Comparison of ENCODE assay signal across 8 cellular contexts in genomic region chr7:28409716-28410627, GRCh38. TPM values are rescaled to one million over a fixed set of nuclear protein-coding genes. Genes with fewer than 3 reads are reported as not detected.
DNase-seq lines count a peak whose midpoint lies in the region; ATAC-seq and TF ChIP-seq lines count a peak whose summit lies in the region.

No MANE protein-coding gene starts in this region.

- H2BK20ac ChIP-seq in H9 (ENCODE audit: low read depth, low read length, poor library complexity, severe bottlenecking): no peak overlapping the region

- H3K27me3 Mint-ChIP-seq in H9 (ENCODE audit: low read depth) (peaks cover 85% of the 10 kb centered on the region), WTC11 (ENCODE audit: low read depth) (peaks cover 85% of the 10 kb centered on the region)

- H3K9me3 ChIP-seq in H9 (ENCODE audit: control insufficient read depth, low read depth, low read length) (no peaks in the 10 kb centered on the region), neural cell (ENCODE audit: low read length) (no peaks in the 10 kb centered on the region)

- CTCF ChIA-PET in BJ (lab: Yijun Ruan, JAX) (interaction anchor here (0.6 to 1.6 kb wide), 3 partner anchors 20 to 427 kb away, joined by 3 to 4 read pairs (median 3); no protein-coding TSS in a partner anchor), WTC11 (lab: Charles Lee) (interaction anchor here (0.6 to 1.7 kb wide), 10 partner anchors 24 to 548 kb away, joined by 3 to 5 read pairs (median 3); no protein-coding TSS in a partner anchor)

- H3K4me3 Mint-ChIP-seq in H9 (peak overlapping the region; percentile 84 to 92), WTC11 (peak overlapping the region; percentile 95)

- H3K36me3 Mint-ChIP-seq in H9 (ENCODE audit: insufficient read depth in 1 of 3, low read depth in 3 of 3): no peaks in the 10 kb centered on the region
- H3K36me3 Mint-ChIP-seq in WTC11: no peaks in the 10 kb centered on the region

- H2BK15ac ChIP-seq in H9 (ENCODE audit: low read depth, low read length): no peak overlapping the region

- DNase-seq in BJ (ENCODE audit: low read depth): no peak
- DNase-seq in H9: peak; percentile 60
- peak; percentile 64 for DNase-seq in WTC11 (ENCODE audit: low spot score)
- DNase-seq in fibroblast of pulmonary artery (ENCODE audit: low read depth): peak; percentile 49
- DNase-seq in KG1 (lab: John Stamatoyannopoulos, UW): no peak
- no peak for DNase-seq in HPDE6-E6E7 (ENCODE audit: extremely low spot score)

- H3K9me3 Mint-ChIP-seq in H9: no peaks in the 10 kb centered on the region; a peak in 1 of 5 replicates
- no peaks in the 10 kb centered on the region for H3K9me3 Mint-ChIP-seq in WTC11

- H4K91ac ChIP-seq in H9 (ENCODE audit: insufficient read length, low read depth, low read length): no peak overlapping the region

- H3K23ac ChIP-seq in H9 (ENCODE audit: insufficient read length, low read depth, low read length): no peak overlapping the region

- no peak overlapping the region for H2AK5ac ChIP-seq in H9 (ENCODE audit: insufficient read length, low read length)

- H3K4ac ChIP-seq in H9 (ENCODE audit: low read depth, low read length): no peak overlapping the region

- H3K9me2 ChIP-seq in neural cell (ENCODE audit: insufficient read depth, low read length): no peaks in the 10 kb centered on the region

- WGBS in H9 (ENCODE audit: extremely low coverage, insufficient read length, low lambda C conversion rate): no CpG with 5 or more reads among the region's 92 CpGs

- no peak for TF ChIP-seq EP300 in neural cell (conservative IDR thresholded peaks at IDR 0.05; ENCODE audit: poor library complexity, severe bottlenecking)

- H3K4me1 Mint-ChIP-seq in H9 (peaks cover 24 to 32% of the 10 kb centered on the region in 2 experiments), WTC11 (peaks cover 21% of the 10 kb centered on the region)

- no peak overlapping the region for H3K56ac ChIP-seq in H9 (ENCODE audit: insufficient read length, low read depth, low read length)

- TF ChIP-seq CTCF in BJ (IDR thresholded peaks at IDR 0.05; ENCODE audit: insufficient read depth, low read depth, low read length) (no peak), H9 (conservative IDR thresholded peaks at IDR 0.05) (no peak), WTC11 (IDR thresholded peaks at IDR 0.05) (no peak), fibroblast of pulmonary artery (IDR thresholded peaks at IDR 0.05; ENCODE audit: low read length, missing control alignments) (no peak), neural cell (IDR thresholded peaks at IDR 0.05; ENCODE audit: poor library complexity, severe bottlenecking) (peak; percentile 13)

- H2BK5ac ChIP-seq in H9 (ENCODE audit: insufficient read length, low read length): no peak overlapping the region

- H2BK12ac ChIP-seq in H9 (ENCODE audit: insufficient read length, low read depth, low read length): no peak overlapping the region

- H3K4me1 ChIP-seq in H9 (ENCODE audit: insufficient read depth, low read length): peaks cover 4% of the 10 kb centered on the region; the same call in 1 of the 2 replicates

- H4K20me1 ChIP-seq in H9 (ENCODE audit: control insufficient read depth, insufficient read depth, insufficient read length) (no peaks in the 10 kb centered on the region), neural cell (ENCODE audit: insufficient read depth) (no peaks in the 10 kb centered on the region)

- no peak overlapping the region for H3T11ph ChIP-seq in H9 (ENCODE audit: low read length)

- peak overlapping the region; percentile 48 for H3K4me3 ChIP-seq in BJ (ENCODE audit: low read depth, low read length)
- H3K4me3 ChIP-seq in fibroblast of pulmonary artery (replicated peaks; ENCODE audit: low read depth, low read length): peak overlapping the region; percentile 57
- peak overlapping the region; percentile 90 for H3K4me3 ChIP-seq in neural cell (ENCODE audit: low read length)

- H3F3A ChIP-seq in neural cell (ENCODE audit: insufficient read depth, low read length, poor library complexity, severe bottlenecking): peaks cover 5% of the 10 kb centered on the region

- H2AFZ ChIP-seq in H9 (ENCODE audit: low read length): no peak overlapping the region
- no peak overlapping the region for H2AFZ ChIP-seq in neural cell (ENCODE audit: low read depth, low read length)

- no peak overlapping the region; the same call in 1 of the 2 replicates for H3K14ac ChIP-seq in H9 (ENCODE audit: insufficient read depth, low read length)

- ATAC-seq in WTC11 (peak; percentile 30), GM21528 (IDR thresholded peaks at IDR 0.05; ENCODE audit: low FRiP score, unreplicated experiment) (no peak)

- no peaks in the 10 kb centered on the region for H3K79me1 ChIP-seq in H9 (ENCODE audit: insufficient read depth, low read depth, low read length, poor library complexity, severe bottlenecking)

- H3K27me3 ChIP-seq in BJ (ENCODE audit: control insufficient read depth, insufficient read depth, low read length) (peaks cover 3% of the 10 kb centered on the region), H9 (ENCODE audit: insufficient read depth, low read length) (peaks cover 18% of the 10 kb centered on the region; the same call in 1 of the 2 replicates), neural cell (ENCODE audit: insufficient read depth, low read depth, low read length) (peaks cover 36% of the 10 kb centered on the region)

- peak overlapping the region; percentile 81 for H3K4me2 ChIP-seq in H9 (ENCODE audit: insufficient read depth, insufficient read length, low read length)
- H3K4me2 ChIP-seq in neural cell (ENCODE audit: low read length): peak overlapping the region; percentile 100

- H3K27ac Mint-ChIP-seq in H9: peak overlapping the region in 1 of 3 experiments; percentile 97; a peak in 2 of 7 replicates
- H3K27ac Mint-ChIP-seq in WTC11: peak overlapping the region; percentile 28; the same call in 1 of the 2 replicates

- peaks cover 30% of the 10 kb centered on the region for H3K23me2 ChIP-seq in H9 (ENCODE audit: insufficient read length, low read depth, low read length, poor library complexity, severe bottlenecking)

- H3K36me3 ChIP-seq in BJ (ENCODE audit: control insufficient read depth, insufficient read depth, low read length): no peaks in the 10 kb centered on the region
- no peaks in the 10 kb centered on the region for H3K36me3 ChIP-seq in neural cell (ENCODE audit: insufficient read depth, low read length)

- H3K9ac ChIP-seq in H9 (ENCODE audit: extremely low read depth, insufficient read length, low read length): no peak overlapping the region
- peak overlapping the region; percentile 65 for H3K9ac ChIP-seq in neural cell (ENCODE audit: low read length)

- H3K27ac ChIP-seq in H9 (ENCODE audit: insufficient read length, low read depth, low read length) (no peak overlapping the region), neural cell (ENCODE audit: low read length) (no peak overlapping the region)

- H4K5ac ChIP-seq in H9 (ENCODE audit: insufficient read length, low read depth, low read length): no peak overlapping the region

- H4K8ac ChIP-seq in H9 (replicated peaks; ENCODE audit: insufficient read length, low read depth, low read length): no peak overlapping the region

- POLR2A ChIA-PET in BJ (lab: Charles Lee) (no interaction called here), WTC11 (lab: Charles Lee) (no interaction called here)

- TF ChIP-seq RAD21 in neural cell (conservative IDR thresholded peaks at IDR 0.05): no peak

- no peak overlapping the region for H3K18ac ChIP-seq in H9 (ENCODE audit: insufficient read length, low read depth, low read length)

- H3K79me2 ChIP-seq in H9 (ENCODE audit: insufficient read depth, low read length) (no peaks in the 10 kb centered on the region), neural cell (replicated peaks; ENCODE audit: insufficient read depth, low read length) (peaks cover 19% of the 10 kb centered on the region)

- H2BK120ac ChIP-seq in H9 (ENCODE audit: low read depth, low read length, poor library complexity, severe bottlenecking): no peak overlapping the region

TF ChIP-seq in neural cell, 6 proteins besides CTCF, POLR2A, EP300 and RAD21:
- TF ChIP-seq MXI1 (conservative IDR thresholded peaks at IDR 0.05; ENCODE audit: poor library complexity, severe bottlenecking): peak; percentile 65
- TF ChIP-seq TAF1 (IDR thresholded peaks at IDR 0.05; ENCODE audit: low read depth): no peak

RNA-seq across cellular contexts. Expression of gene CREB5, which starts 2.3 kb away (rescaled TPM):
- polyA plus RNA-seq in BJ (2011; rRNA removed) (2.6 and 3.9 TPM in 2 replicates), neural cell (3.2 and 3.7 TPM in 2 replicates)
- 6.3 and 6.9 TPM in 2 replicates for polyA minus RNA-seq in BJ (2011; rRNA and poly(A)+ RNA removed)
- total RNA-seq in H9 (2021) (3.3 and 4.0 TPM in 2 replicates), WTC11 (2021) (1.1 to 1.7 TPM (median 1.3 TPM) in 3 replicates)
- polyA minus RNA-seq in neural cell: 7.8 and 9.3 TPM in 2 replicates

Comparison
In these comparisons a context has a peak if more than half of its experiments do, and no peak if none do; other contexts are left out.
1. DNase-seq: peak in H9 (single experiment), WTC11 (single experiment) and fibroblast of pulmonary artery (single experiment); none in BJ (single experiment), KG1 (single experiment) and HPDE6-E6E7 (single experiment).
2. Peak in every context shown above with its lines, with median percentiles within 50 percentile points of each other: H3K4me3 ChIP-seq.